ENCODE assay signal across 11 cellular contexts in genomic region chr4:166252487-166253402, GRCh38.
DNase-seq lines count a peak whose midpoint lies in the region; ATAC-seq and TF ChIP-seq lines count a peak whose summit lies in the region.
"Had no signal": no experiment of that assay in that cellular context is flagged by ENCODE, and none has a peak within 500 bp of the region (broad histone marks: within the 10 kb centered on the region; RNA-seq: fewer than 3 reads in every experiment).

No MANE protein-coding gene starts in this region.

- peak; percentile 24 for TF ChIP-seq CTCF in GM13976 (IDR thresholded peaks at IDR 0.05; ENCODE audit: borderline replicate concordance, control extremely low read depth, extremely low read depth, insufficient read depth, missing control alignments)

- no peak for ATAC-seq in GM21447 (IDR thresholded peaks at IDR 0.05; ENCODE audit: unreplicated experiment)
- ATAC-seq in GM21381 (IDR thresholded peaks at IDR 0.05; ENCODE audit: unreplicated experiment), result no peak
- ATAC-seq: mucosa of descending colon had no signal

- peak; percentile 40 for DNase-seq in ACHN
- no peak for DNase-seq in GM13976 (ENCODE audit: low spot score)
- DNase-seq in RPMI8226, result peak; percentile 8
- peak; percentile 20 for DNase-seq in glomerular endothelial cell (ENCODE audit: extremely low read depth, low read depth, low spot score)
- DNase-seq in NCI-H2081 treated with DMSO at 0.1 percent for 48 hours (lab: John Stamatoyannopoulos, UW), result no peak
- DNase-seq in NCI-H2029 treated with DMSO at 0.1 percent for 48 hours (lab: John Stamatoyannopoulos, UW), result no peak
- DNase-seq: NCI-H1930, stomach had no signal

- in situ Hi-C loops in ACHN (cut with HindIII; ENCODE audit: low pct_ligation_motif_present, low pct_unique_long_range_greater_than_20kb, low sequenced_read_pairs) (no loop called here), GM13976 (cut with MboI; ENCODE audit: low sequenced_read_pairs, unreplicated experiment) (no loop called here)

Comparison
In these comparisons a context has a peak if more than half of its experiments do, and no peak if none do; other contexts are left out.
1. DNase-seq: peak in ACHN (single experiment), RPMI8226 (single experiment) and glomerular endothelial cell (single experiment); none in GM13976 (single experiment), NCI-H2081 treated with DMSO at 0.1 percent for 48 hours (single experiment) and NCI-H2029 treated with DMSO at 0.1 percent for 48 hours (single experiment).